Comparison of ENCODE assay signal across 1 cellular context in genomic region chr7:2607122-2607912, GRCh38.
TF ChIP-seq lines count a peak whose summit lies in the region.

No MANE protein-coding gene starts in this region.

TF ChIP-seq in WTC11, 78 proteins besides CTCF, POLR2A, EP300 and RAD21 (continued from another document):
- TF ChIP-seq ATF6 (CRISPR knock-in tag; IDR thresholded peaks at IDR 0.05): no peak
- TF ChIP-seq ZNF396 (CRISPR knock-in tag; IDR thresholded peaks at IDR 0.05; ENCODE audit: borderline replicate concordance): no peak
- no peak for TF ChIP-seq RELA (CRISPR knock-in tag; IDR thresholded peaks at IDR 0.05; ENCODE audit: borderline replicate concordance)
- TF ChIP-seq MXD4 (CRISPR knock-in tag; IDR thresholded peaks at IDR 0.05; ENCODE audit: borderline replicate concordance): no peak
